ENCODE assay signal across 16 cellular contexts in the genomic region with DNA sequence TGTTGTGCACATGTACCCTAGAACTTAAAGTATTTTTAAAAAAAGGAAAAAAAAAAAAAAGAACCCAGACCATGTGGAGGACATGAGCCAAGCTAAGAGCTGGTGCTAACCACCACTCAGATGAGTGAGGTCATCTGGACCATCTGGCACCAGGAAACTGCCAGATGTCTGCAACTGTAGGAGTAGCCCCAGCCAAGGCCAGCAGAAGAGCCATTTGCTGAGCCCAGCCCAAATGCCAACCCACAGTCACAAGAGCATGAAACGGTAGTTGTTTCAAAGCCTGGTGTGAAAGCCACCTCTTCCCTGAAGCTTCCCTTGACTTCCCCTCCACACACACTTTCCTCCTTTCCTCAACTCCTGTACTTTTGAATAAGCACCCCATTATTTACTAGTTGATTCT.
DNase-seq lines count a peak whose midpoint lies in the region; FAIRE-seq and TF ChIP-seq lines count a peak whose summit lies in the region.
"Had no signal": no experiment of that assay in that cellular context is flagged by ENCODE, and none has a peak within 500 bp of the region (broad histone marks: within the 10 kb centered on the region; RNA-seq: fewer than 3 reads in every experiment).

No MANE protein-coding gene starts in this region.

- no peak overlapping the region for H2BK120ac ChIP-seq in mesendoderm (ENCODE audit: low read depth, low read length)

- no peaks in the 10 kb centered on the region for H3K79me1 ChIP-seq in mesendoderm (ENCODE audit: low read length)

- no peaks in the 10 kb centered on the region for H3K4me1 ChIP-seq in kidney (ENCODE audit: control insufficient read depth in 1 of 2, insufficient read depth in 1 of 2, low read depth in 1 of 2, low read length in 2 of 2)
- H3K4me1 ChIP-seq in osteoblast (ENCODE audit: insufficient read depth, low read length): no peaks in the 10 kb centered on the region
- H3K4me1 ChIP-seq in mesendoderm (ENCODE audit: control insufficient read depth, low read depth, low read length): no peaks in the 10 kb centered on the region
- H3K4me1 ChIP-seq: BLaER1 treated with 17β-estradiol and CSF1 and Interleukin-3, amounts not matched to agents 10 nM and 100 nM; HAP-1 had no signal

- H2BK15ac ChIP-seq in mesendoderm (replicated peaks; ENCODE audit: low read depth): no peak overlapping the region

- FAIRE-seq in kidney (lab: Jason Lieb, UNC): no peak
- FAIRE-seq: GM19239 had no signal

- no peak overlapping the region for H2AK5ac ChIP-seq in mesendoderm (ENCODE audit: low read length)

- intact Hi-C loops in kidney (cut with DNase I): no loop called here

- H2AFZ ChIP-seq in osteoblast (ENCODE audit: low read length): no peak overlapping the region

- no peak overlapping the region for H4K5ac ChIP-seq in mesendoderm (ENCODE audit: low read length)

- H3K9ac ChIP-seq in kidney (ENCODE audit: low read length in 2 of 2) (no peak overlapping the region), mesendoderm (ENCODE audit: low read length) (no peak overlapping the region)
- H3K9ac ChIP-seq: BLaER1 treated with 17β-estradiol and CSF1 and Interleukin-3, amounts not matched to agents 10 nM and 100 nM had no signal

- no peak overlapping the region for H3K56ac ChIP-seq in mesendoderm (ENCODE audit: low read length)

- TF ChIP-seq CTCF in kidney (IDR thresholded peaks at IDR 0.05; ENCODE audit: borderline replicate concordance, extremely low read depth, insufficient read depth) (no peak), osteoblast (IDR thresholded peaks at IDR 0.05; ENCODE audit: extremely low read depth, low read depth, low read length) (no peak)

- no peak overlapping the region for H4K8ac ChIP-seq in mesendoderm (ENCODE audit: low read depth, low read length)

- no peaks in the 10 kb centered on the region for H3K36me3 ChIP-seq in kidney (ENCODE audit: control insufficient read depth in 1 of 2, insufficient read depth in 2 of 2, low read length in 2 of 2)
- no peaks in the 10 kb centered on the region for H3K36me3 ChIP-seq in osteoblast (ENCODE audit: insufficient read depth, low read length)
- no peaks in the 10 kb centered on the region for H3K36me3 ChIP-seq in mesendoderm (ENCODE audit: control insufficient read depth, insufficient read depth, low read length)
- H3K36me3 ChIP-seq: BLaER1 treated with 17β-estradiol and CSF1 and Interleukin-3, amounts not matched to agents 10 nM and 100 nM; HAP-1 had no signal

- in situ Hi-C loops in KBM-7 (cut with MboI; ENCODE audit: low pct_unique_long_range_greater_than_20kb, low sequenced_read_pairs): no loop called here

- no peak overlapping the region for H3K4me3 ChIP-seq in kidney (ENCODE audit: low read length in 2 of 2)
- H3K4me3 ChIP-seq in osteoblast (ENCODE audit: insufficient read depth, low read length): no peak overlapping the region
- no peak overlapping the region for H3K4me3 ChIP-seq in mesendoderm (ENCODE audit: low read length)
- H3K4me3 ChIP-seq: BLaER1 treated with 17β-estradiol and CSF1 and Interleukin-3, amounts not matched to agents 10 nM and 100 nM; HAP-1 had no signal

- H3K23ac ChIP-seq in mesendoderm (ENCODE audit: low read length): no peak overlapping the region

- H3K79me2 ChIP-seq in osteoblast (ENCODE audit: insufficient read depth, low read length): no peaks in the 10 kb centered on the region
- no peaks in the 10 kb centered on the region for H3K79me2 ChIP-seq in mesendoderm (ENCODE audit: control insufficient read depth, insufficient read depth, low read length)

- H3K27me3 ChIP-seq in osteoblast (ENCODE audit: insufficient read depth, low read length) (no peaks in the 10 kb centered on the region), mesendoderm (ENCODE audit: insufficient read depth, low read length, poor library complexity) (no peaks in the 10 kb centered on the region)

- H3K27ac ChIP-seq in kidney (ENCODE audit: low read depth in 2 of 2, low read length in 2 of 2) (no peak overlapping the region), osteoblast (ENCODE audit: low read depth, low read length) (no peak overlapping the region), mesendoderm (ENCODE audit: low read depth, low read length) (no peak overlapping the region)
- H3K27ac ChIP-seq: BLaER1 treated with 17β-estradiol and CSF1 and Interleukin-3, amounts not matched to agents 10 nM and 100 nM had no signal

- no peak overlapping the region for H3K18ac ChIP-seq in mesendoderm (ENCODE audit: low read length)

- peaks cover 3 to 13% of the 10 kb centered on the region in 2 donors for H3K9me3 ChIP-seq in kidney (ENCODE audit: control insufficient read depth in 1 of 2, low read length in 2 of 2)
- no peaks in the 10 kb centered on the region for H3K9me3 ChIP-seq in osteoblast (ENCODE audit: low read depth, low read length)

- peak; percentile 14 for DNase-seq in activated effector memory CD4-positive, alpha-beta T cell treated with anti-CD3 and anti-CD28 coated beads, Interleukin-2, amount 50 U/mL, for 16 hours
- DNase-seq in activated effector memory CD4-positive, alpha-beta T cell treated with Interleukin-2 at 50 U/mL for 16 hours: no peak
- peak; percentile 8 for DNase-seq in kidney
- peak; percentile 45 for DNase-seq in osteoblast (ENCODE audit: insufficient read length, low spot score, missing footprints)
- no peak for DNase-seq in mesendoderm
- no peak for DNase-seq in DMS53 treated with DMSO at 0.1 percent for 48 hours (lab: John Stamatoyannopoulos, UW; ENCODE audit: unreplicated experiment)
- DNase-seq in KBM-7: no peak
- DNase-seq: CD4-positive, CD25-positive, alpha-beta regulatory T cell; CD8-positive, alpha-beta memory T cell; COR-L47; DMS153; DMS79 treated with DMSO at 0.1 percent for 48 hours; GF-D8 had no signal

- no peak overlapping the region for H2BK5ac ChIP-seq in mesendoderm (ENCODE audit: low read length)

- H3K4me2 ChIP-seq in osteoblast (ENCODE audit: insufficient read depth, low read length) (no peak overlapping the region), mesendoderm (ENCODE audit: low read length) (no peak overlapping the region)
- H3K4me2 ChIP-seq: BLaER1 treated with 17β-estradiol and CSF1 and Interleukin-3, amounts not matched to agents 10 nM and 100 nM had no signal

- H3K4ac ChIP-seq in mesendoderm (ENCODE audit: low read depth, low read length): no peak overlapping the region

- WGBS in mesendoderm (ENCODE audit: extremely low coverage, insufficient coverage, low lambda C conversion rate): no CpG with 5 or more reads among the region's 1 CpG

- no peaks in the 10 kb centered on the region for H4K20me1 ChIP-seq in osteoblast (ENCODE audit: insufficient read depth, low read length)
- H4K20me1 ChIP-seq: BLaER1 treated with 17β-estradiol and CSF1 and Interleukin-3, amounts not matched to agents 10 nM and 100 nM had no signal

Comparison
In these comparisons a context has a peak if more than half of its experiments do, and no peak if none do; other contexts are left out.
1. DNase-seq: peak in activated effector memory CD4-positive, alpha-beta T cell treated with anti-CD3 and anti-CD28 coated beads, Interleukin-2, amount 50 U/mL, for 16 hours (single experiment), kidney (single experiment) and osteoblast (single experiment); none in activated effector memory CD4-positive, alpha-beta T cell treated with Interleukin-2 at 50 U/mL for 16 hours (single experiment), mesendoderm (single experiment), DMS53 treated with DMSO at 0.1 percent for 48 hours (single experiment) and KBM-7 (single experiment).